Comparison of ENCODE assay signal across 21 cellular contexts in genomic region chr14:51360592-51360991, GRCh38.
DNase-seq lines count a peak whose midpoint lies in the region; ATAC-seq, FAIRE-seq and TF ChIP-seq lines count a peak whose summit lies in the region.
"Had no signal": no experiment of that assay in that cellular context is flagged by ENCODE, and none has a peak within 500 bp of the region (broad histone marks: within the 10 kb centered on the region; RNA-seq: fewer than 3 reads in every experiment).

No MANE protein-coding gene starts in this region.

- H3K9me1 ChIP-seq in IMR-90 (ENCODE audit: insufficient read depth, low read length), result no peaks in the 10 kb centered on the region
- no peaks in the 10 kb centered on the region for H3K9me1 ChIP-seq in endothelial cell of umbilical vein (replicated peaks; ENCODE audit: control insufficient read depth, extremely low read depth, insufficient read depth, low read length)

- H2BK15ac ChIP-seq in IMR-90 (ENCODE audit: low read depth, low read length), result no peak overlapping the region

- TF ChIP-seq POLR2A in heart left ventricle (IDR thresholded peaks at IDR 0.05), result no peak
- TF ChIP-seq POLR2A in IMR-90 (IDR thresholded peaks at IDR 0.05; ENCODE audit: low read depth, low read length), result no peak
- no peak for TF ChIP-seq POLR2A in endothelial cell of umbilical vein (IDR thresholded peaks at IDR 0.05; ENCODE audit: low read depth, low read length)

- no peak overlapping the region for H3K4me2 ChIP-seq in IMR-90 (ENCODE audit: low read depth, low read length)
- H3K4me2 ChIP-seq in endothelial cell of umbilical vein (ENCODE audit: insufficient read depth, low read length), result peak overlapping the region; percentile 31
- no peak overlapping the region for H3K4me2 ChIP-seq in smooth muscle cell
- H3K4me2 ChIP-seq: A549 had no signal

- H3K4me1 ChIP-seq in heart left ventricle, result peaks cover 0 to 12% (median 0%) of the 10 kb centered on the region in 12 donors
- H3K4me1 ChIP-seq in right atrium auricular region, result no peaks in the 10 kb centered on the region
- H3K4me1 ChIP-seq in IMR-90 (ENCODE audit: control insufficient read depth, insufficient read depth, low read length), result peaks cover 6% of the 10 kb centered on the region
- H3K4me1 ChIP-seq in endothelial cell of umbilical vein (ENCODE audit: control insufficient read depth, extremely low read depth, insufficient read depth, low read length), result peaks cover 9% of the 10 kb centered on the region
- peaks cover 24% of the 10 kb centered on the region for H3K4me1 ChIP-seq in smooth muscle cell (ENCODE audit: low read depth)
- H3K4me1 ChIP-seq: A549, Caco-2 had no signal

- H3K9ac ChIP-seq in IMR-90 (ENCODE audit: low read depth, low read length), result no peak overlapping the region
- no peak overlapping the region for H3K9ac ChIP-seq in endothelial cell of umbilical vein (replicated peaks; ENCODE audit: extremely low read depth, insufficient read depth, low read length)
- H3K9ac ChIP-seq in smooth muscle cell (ENCODE audit: low read depth), result no peak overlapping the region
- H3K9ac ChIP-seq: GM23248 had no signal

- no peak overlapping the region for H3K27ac Mint-ChIP-seq in naive thymus-derived CD8-positive, alpha-beta T cell
- H3K27ac Mint-ChIP-seq: CD4-positive, alpha-beta T cell had no signal

- H2AK5ac ChIP-seq in IMR-90 (ENCODE audit: low read depth, low read length), result 0 out of 2 replicates have a peak overlapping the region, but pooled peaks have one; percentile 40

- ATAC-seq in heart left ventricle, result peak in 3 of 4 donors; percentile 22 to 90 (median 59)
- ATAC-seq in IMR-90 (ENCODE audit: low read depth), result no peak
- ATAC-seq in naive thymus-derived CD8-positive, alpha-beta T cell, result no peak
- ATAC-seq: A549 had no signal

- no peaks in the 10 kb centered on the region for H3K79me2 ChIP-seq in endothelial cell of umbilical vein (ENCODE audit: control insufficient read depth, insufficient read depth, low read length)
- no peaks in the 10 kb centered on the region for H3K79me2 ChIP-seq in smooth muscle cell (ENCODE audit: low read depth)

- no peak overlapping the region for H2BK20ac ChIP-seq in IMR-90 (ENCODE audit: low read depth, low read length)

- H3K9me3 Mint-ChIP-seq in naive thymus-derived CD8-positive, alpha-beta T cell, result no peaks in the 10 kb centered on the region
- H3K9me3 Mint-ChIP-seq: CD4-positive, alpha-beta T cell had no signal

- H3K9me3 ChIP-seq in heart left ventricle (no peaks in the 10 kb centered on the region), right atrium auricular region (no peaks in the 10 kb centered on the region), IMR-90 (ENCODE audit: control insufficient read depth, insufficient read depth, low read length) (no peaks in the 10 kb centered on the region), endothelial cell of umbilical vein (replicated peaks; ENCODE audit: control insufficient read depth, insufficient read depth, low read length) (no peaks in the 10 kb centered on the region), smooth muscle cell (replicated peaks; ENCODE audit: low read depth) (no peaks in the 10 kb centered on the region)
- H3K9me3 ChIP-seq: A549, Caco-2 had no signal

- H3K4me3 ChIP-seq in heart left ventricle, result no peak overlapping the region
- H3K4me3 ChIP-seq in right atrium auricular region, result no peak overlapping the region
- H3K4me3 ChIP-seq in IMR-90 (ENCODE audit: insufficient read depth, low read depth, low read length), result no peak overlapping the region
- H3K4me3 ChIP-seq in endothelial cell of umbilical vein (replicated peaks in 1 of 3; ENCODE audit: insufficient read depth in 1 of 3, low read depth in 1 of 3, low read length in 3 of 3), result no peak overlapping the region
- H3K4me3 ChIP-seq in smooth muscle cell, result no peak overlapping the region
- H3K4me3 ChIP-seq: A549, GM23248 had no signal

- no peak overlapping the region for H3K23ac ChIP-seq in IMR-90 (ENCODE audit: low read depth, low read length)

- in situ Hi-C loops in IMR-90 (cut with MboI; ENCODE audit: low sequenced_read_pairs), result no loop called here

- CTCF ChIA-PET in IMR-90 (lab: Yijun Ruan, JAX), result no interaction called here
- CTCF ChIA-PET in endothelial cell of umbilical vein (lab: Charles Lee), result no interaction called here

- H2AFZ ChIP-seq in IMR-90 (replicated peaks; ENCODE audit: low read length, poor library complexity), result no peak overlapping the region
- peak overlapping the region; percentile 64 for H2AFZ ChIP-seq in endothelial cell of umbilical vein (ENCODE audit: low read depth, low read length)
- H2AFZ ChIP-seq in smooth muscle cell (ENCODE audit: low read depth), result no peak overlapping the region
- H2AFZ ChIP-seq: GM23248 had no signal

- no peak overlapping the region for H3K4me3 Mint-ChIP-seq in naive thymus-derived CD8-positive, alpha-beta T cell
- H3K4me3 Mint-ChIP-seq: CD4-positive, alpha-beta T cell had no signal

- no peak overlapping the region for H4K8ac ChIP-seq in IMR-90 (ENCODE audit: low read depth in 2 of 2, low read length in 2 of 2)

- no peaks in the 10 kb centered on the region for H4K20me1 ChIP-seq in IMR-90 (ENCODE audit: insufficient read depth, low read length)
- no peaks in the 10 kb centered on the region for H4K20me1 ChIP-seq in endothelial cell of umbilical vein (replicated peaks; ENCODE audit: control insufficient read depth, extremely low read depth, insufficient read depth, low read length)
- H4K20me1 ChIP-seq in smooth muscle cell (ENCODE audit: low read depth), result no peaks in the 10 kb centered on the region

- H3K27ac ChIP-seq in heart left ventricle (peak overlapping the region in 5 of 12 donors; percentile 22 to 44 (median 30)), right atrium auricular region (no peak overlapping the region), IMR-90 (ENCODE audit: insufficient read depth, low read length) (no peak overlapping the region), endothelial cell of umbilical vein (ENCODE audit: insufficient read depth, low read depth, low read length) (no peak overlapping the region), smooth muscle cell (ENCODE audit: low read depth) (no peak overlapping the region)
- H3K27ac ChIP-seq: 22Rv1, A549, C4-2B, GM23248 had no signal

- peaks cover 5% of the 10 kb centered on the region for H3F3A ChIP-seq in smooth muscle cell (ENCODE audit: low read depth)

- no peak overlapping the region for H4K5ac ChIP-seq in IMR-90 (ENCODE audit: low read depth, low read length)

- H3K27me3 Mint-ChIP-seq in naive thymus-derived CD8-positive, alpha-beta T cell, result peaks cover 3 to 11% (median 5%) of the 10 kb centered on the region in 5 donors
- H3K27me3 Mint-ChIP-seq: CD4-positive, alpha-beta T cell had no signal

- TF ChIP-seq CTCF in heart left ventricle (IDR thresholded peaks at IDR 0.05), result no peak
- no peak for TF ChIP-seq CTCF in right atrium auricular region (IDR thresholded peaks at IDR 0.05)
- no peak for TF ChIP-seq CTCF in IMR-90 (conservative IDR thresholded peaks at IDR 0.05; ENCODE audit: low read depth, low read length)
- no peak for TF ChIP-seq CTCF in endothelial cell of umbilical vein (IDR thresholded peaks at IDR 0.05; ENCODE audit: extremely low read depth in 1 of 2, insufficient read depth in 1 of 2, low read depth in 1 of 2, low read length in 2 of 2)
- TF ChIP-seq CTCF in smooth muscle cell (IDR thresholded peaks at IDR 0.05; ENCODE audit: borderline replicate concordance, insufficient read depth, poor library complexity, severe bottlenecking), result no peak

- TF ChIP-seq RAD21 in IMR-90 (IDR thresholded peaks at IDR 0.05; ENCODE audit: low read length), result no peak

- H3K4me1 Mint-ChIP-seq in naive thymus-derived CD8-positive, alpha-beta T cell, result no peaks in the 10 kb centered on the region

- no peaks in the 10 kb centered on the region for H3K36me3 ChIP-seq in heart left ventricle
- no peaks in the 10 kb centered on the region for H3K36me3 ChIP-seq in right atrium auricular region
- no peaks in the 10 kb centered on the region for H3K36me3 ChIP-seq in IMR-90 (ENCODE audit: control insufficient read depth, insufficient read depth, low read length)
- H3K36me3 ChIP-seq in endothelial cell of umbilical vein (ENCODE audit: control insufficient read depth in 2 of 2, extremely low read depth in 1 of 2, insufficient read depth in 2 of 2, low read length in 2 of 2), result no peaks in the 10 kb centered on the region
- no peaks in the 10 kb centered on the region for H3K36me3 ChIP-seq in smooth muscle cell (ENCODE audit: low read depth)

- intact Hi-C loops in heart left ventricle (cut with DNase I), result loop anchor here in 1 of 10 donors (10.0 kb wide), 1 partner anchor 66 kb away; no protein-coding TSS in a partner anchor
- intact Hi-C loops in IMR-90 (cut with micrococcal nuclease), result no loop called here
- intact Hi-C loops in endothelial cell of umbilical vein (cut with micrococcal nuclease), result no loop called here

- no peak overlapping the region for H3K56ac ChIP-seq in IMR-90 (ENCODE audit: extremely low read depth, insufficient read depth, low read length)

- no peak overlapping the region for H3K4ac ChIP-seq in IMR-90 (ENCODE audit: low read depth, low read length)

- no peaks in the 10 kb centered on the region for H3K36me3 Mint-ChIP-seq in naive thymus-derived CD8-positive, alpha-beta T cell

- POLR2A ChIA-PET in IMR-90 (lab: Charles Lee; ENCODE audit: unreplicated experiment), result no interaction called here
- POLR2A ChIA-PET in endothelial cell of umbilical vein (lab: Charles Lee), result no interaction called here
- POLR2A ChIA-PET in naive thymus-derived CD8-positive, alpha-beta T cell (lab: Charles Lee), result no interaction called here

- no peak overlapping the region for H2BK120ac ChIP-seq in IMR-90 (ENCODE audit: low read depth, low read length)

- peak; percentile 81 for FAIRE-seq in endothelial cell of umbilical vein (lab: Jason Lieb, UNC)
- FAIRE-seq: A549, D721Med, GM12892, GM18507, H54 had no signal

- no peak overlapping the region for H2AK9ac ChIP-seq in IMR-90 (replicated peaks; ENCODE audit: low read depth, low read length, poor library complexity)

- H2BK5ac ChIP-seq in IMR-90 (ENCODE audit: low read depth, low read length, poor library complexity, severe bottlenecking), result no peak overlapping the region

- peak in 2 of 5 donors; percentile 10 to 34 for DNase-seq in heart left ventricle
- no peak for DNase-seq in right atrium auricular region (ENCODE audit: low spot score)
- no peak for DNase-seq in IMR-90
- peak; percentile 28 for DNase-seq in endothelial cell of umbilical vein (ENCODE audit: low read depth, low spot score)
- peak; percentile 30 for DNase-seq in superior temporal gyrus (ENCODE audit: extremely low spot score)
- DNase-seq in naive thymus-derived CD8-positive, alpha-beta T cell, result no peak
- no peak for DNase-seq in smooth muscle cell (lab: John Stamatoyannopoulos, UW; ENCODE audit: unreplicated experiment)
- DNase-seq: AML-193; Caco-2; CD4-positive, alpha-beta T cell; DMS79; GDM1; GM23248; HCEC 1CT had no signal

- dilution Hi-C loops in IMR-90 (cut with HindIII; ENCODE audit: low sequenced_read_pairs, unreplicated experiment) (no loop called here), endothelial cell of umbilical vein (cut with MboI; ENCODE audit: extremely low pct_ligation_motif_present, low sequenced_read_pairs) (no loop called here)

- no peak overlapping the region for H3K14ac ChIP-seq in IMR-90 (replicated peaks; ENCODE audit: low read depth, low read length)

- no peaks in the 10 kb centered on the region for H3K27me3 ChIP-seq in heart left ventricle
- no peaks in the 10 kb centered on the region for H3K27me3 ChIP-seq in right atrium auricular region
- H3K27me3 ChIP-seq in IMR-90 (ENCODE audit: control insufficient read depth, insufficient read depth, low read length), result no peaks in the 10 kb centered on the region
- H3K27me3 ChIP-seq in endothelial cell of umbilical vein (ENCODE audit: control insufficient read depth in 2 of 2, insufficient read depth in 2 of 2, low read length in 2 of 2), result no peaks in the 10 kb centered on the region
- no peaks in the 10 kb centered on the region for H3K27me3 ChIP-seq in smooth muscle cell (ENCODE audit: low read depth)

- BruUV-seq in IMR-90 (replicated peaks; lab: Mats Ljungman, UMichigan) (no TSS peak), endothelial cell of umbilical vein (replicated peaks; lab: Mats Ljungman, UMichigan) (no TSS peak)

- no peak overlapping the region for H3K18ac ChIP-seq in IMR-90 (ENCODE audit: low read depth, low read length)

- WGBS in heart left ventricle, 4 donors, result 70 to 80% (median 77%) methylated on average over 7 of the region's 7 CpGs
- 86% methylated on average over 2 of the region's 7 CpGs; no CpG with 5 or more reads in 1 of the 2 experiments for WGBS in IMR-90 (ENCODE audit: extremely low coverage in 2 of 2, insufficient read length in 1 of 2), 2 experiments
- WGBS in smooth muscle cell (ENCODE audit: low lambda C conversion rate), result 97% methylated on average over 7 of the region's 7 CpGs

- H4K91ac ChIP-seq in IMR-90 (ENCODE audit: insufficient read depth, low read depth, low read length), result no peak overlapping the region

- H3K79me1 ChIP-seq in IMR-90 (ENCODE audit: low read depth in 1 of 2, low read length in 2 of 2), result no peaks in the 10 kb centered on the region

Comparison
In these comparisons a context has a peak if more than half of its experiments do, and no peak if none do; other contexts are left out.
1. ATAC-seq: peak in heart left ventricle (3 of 4); none in IMR-90 (single experiment) and naive thymus-derived CD8-positive, alpha-beta T cell (0 of 2).
2. DNase-seq: peak in endothelial cell of umbilical vein (single experiment) and superior temporal gyrus (single experiment); none in right atrium auricular region (single experiment), IMR-90 (single experiment), naive thymus-derived CD8-positive, alpha-beta T cell (0 of 10) and smooth muscle cell (single experiment).